ENCODE assay signal across 35 cellular contexts in the genomic region with DNA sequence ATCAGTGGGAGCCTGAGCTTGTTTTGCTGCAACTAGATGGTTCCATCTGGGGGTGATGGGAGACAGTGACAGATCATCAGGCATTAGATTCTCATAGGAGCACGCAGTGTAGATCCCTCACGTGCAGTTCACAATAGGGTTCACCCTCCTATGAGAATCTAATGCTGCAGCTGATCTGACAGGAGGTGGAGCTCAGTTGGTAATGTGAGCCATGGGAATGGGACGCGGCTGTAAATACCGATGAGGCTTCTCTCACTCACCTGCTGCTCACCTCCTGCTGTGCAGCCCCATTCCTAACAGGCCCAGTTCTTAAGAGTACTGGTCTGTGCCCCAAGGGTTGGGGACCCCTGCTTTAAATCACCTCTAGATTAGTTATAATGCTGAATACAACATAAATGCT.
"Had no signal": no experiment of that assay in that cellular context is flagged by ENCODE, and none has a peak within 500 bp of the region (broad histone marks: within the 10 kb centered on the region; RNA-seq: fewer than 3 reads in every experiment).

No MANE protein-coding gene starts in this region.

- H3K27me3 Mint-ChIP-seq: activated CD4-positive, alpha-beta memory T cell treated with anti-CD3 and anti-CD28 coated beads for 36 hours; activated CD4-positive, alpha-beta T cell treated with anti-CD3 and anti-CD28 coated beads for 36 hours; activated CD4-positive, alpha-beta T cell treated with anti-CD3 and anti-CD28 coated beads, Interleukin-2, amount 10 ng/mL, durations not matched to agents 24 days and 14 days; activated CD8-positive, alpha-beta memory T cell treated with anti-CD3 and anti-CD28 coated beads, Interleukin-2, amount 10 ng/mL, durations not matched to agents 7 days and 5 days; activated naive CD4-positive, alpha-beta T cell treated with anti-CD3 and anti-CD28 coated beads, Interleukin-2, amount 50 U/mL, for 24 hours; activated naive CD8-positive, alpha-beta T cell treated with anti-CD3 and anti-CD28 coated beads for 36 hours; activated naive CD8-positive, alpha-beta T cell treated with anti-CD3 and anti-CD28 coated beads, Interleukin-2, amount 50 U/mL, for 24 hours; T-helper 17 cell had no signal

- DNase-seq: activated CD4-positive, alpha-beta memory T cell treated with anti-CD3 and anti-CD28 coated beads for 36 hours; activated CD4-positive, alpha-beta T cell treated with anti-CD3 and anti-CD28 coated beads for 36 hours; activated CD4-positive, alpha-beta T cell treated with anti-CD3 and anti-CD28 coated beads, Interleukin-2, amount 10 ng/mL, durations not matched to agents 24 days and 14 days; activated CD4-positive, CD25-positive, alpha-beta regulatory T cell; activated CD4-positive, CD25-positive, alpha-beta regulatory T cell treated with anti-CD3 and anti-CD28 coated beads, Interleukin-2, amount 50 U/mL, for 72 hours; activated CD8-positive, alpha-beta memory T cell treated with anti-CD3 and anti-CD28 coated beads, Interleukin-2, amount 10 ng/mL, durations not matched to agents 7 days and 5 days; activated CD8-positive, alpha-beta memory T cell treated with anti-CD3 and anti-CD28 coated beads, Interleukin-2, amount 50 U/mL, for 4 hours; activated CD8-positive, alpha-beta T cell treated with anti-CD3 and anti-CD28 coated beads, Interleukin-2, amount 10 ng/mL, durations not matched to agents 7 days and 5 days; activated effector memory CD4-positive, alpha-beta T cell treated with anti-CD3 and anti-CD28 coated beads, Interleukin-2, amount 50 U/mL, for 16 hours; activated naive CD4-positive, alpha-beta T cell treated with anti-CD3 and anti-CD28 coated beads for 36 hours; activated naive CD8-positive, alpha-beta T cell treated with anti-CD3 and anti-CD28 coated beads for 36 hours; activated naive CD8-positive, alpha-beta T cell treated with anti-CD3 and anti-CD28 coated beads, Interleukin-2, amount 50 U/mL, for 24 hours; activated T-cell treated with anti-CD3 and anti-CD28 coated beads, Interleukin-2, amount 50 U/mL, for 1 hour; activated T-cell treated with anti-CD3 and anti-CD28 coated beads, Interleukin-2, amount 50 U/mL, for 48 hours; amygdala; aorta; body of pancreas; caudate nucleus; cortex of kidney; dermis blood vessel endothelial cell; effector CD4-positive, alpha-beta T cell; erythroblast; foreskin keratinocyte; gastrocnemius medialis; glutamatergic neuron; heart left ventricle; T-helper 17 cell; T1000; WERI-Rb-1 had no signal

- H3K4me1 Mint-ChIP-seq: activated CD4-positive, alpha-beta T cell treated with anti-CD3 and anti-CD28 coated beads for 36 hours had no signal

- H3K27ac Mint-ChIP-seq: activated CD4-positive, alpha-beta memory T cell treated with anti-CD3 and anti-CD28 coated beads for 36 hours; activated CD4-positive, alpha-beta T cell treated with anti-CD3 and anti-CD28 coated beads, Interleukin-2, amount 10 ng/mL, durations not matched to agents 24 days and 14 days; activated CD8-positive, alpha-beta memory T cell treated with anti-CD3 and anti-CD28 coated beads, Interleukin-2, amount 10 ng/mL, durations not matched to agents 7 days and 5 days; activated CD8-positive, alpha-beta T cell treated with anti-CD3 and anti-CD28 coated beads, Interleukin-2, amount 10 ng/mL, durations not matched to agents 7 days and 5 days; activated naive CD4-positive, alpha-beta T cell treated with anti-CD3 and anti-CD28 coated beads for 36 hours; activated T-helper 1 cell treated with anti-CD3 and anti-CD28 coated beads, Interleukin-12 subunit alpha, Interleukin-12 subunit beta, Interleukin-2, Interleukin-4 antibody, amounts not matched to agents 30 ng/mL and 10 ng/mL and 1 ng/mL, durations not matched to agents 14 hours and 24 hours and 36 hours; activated T-helper 2 cell treated with anti-CD3 and anti-CD28 coated beads, Interferon-gamma antibody, Interleukin-2, Interleukin-4, amounts not matched to agents 10 μg/mL and 5 μg/mL and 100 μg/mL, durations not matched to agents 14 hours and 24 hours and 36 hours; T-helper 17 cell; T-helper 2 cell treated with Interferon-gamma antibody and Interleukin-4, amounts not matched to agents 5 μg/mL and 100 μg/mL, for 36 hours had no signal

- H3K4me3 ChIP-seq: adrenal gland, body of pancreas, esophagus muscularis mucosa, gastrocnemius medialis, heart left ventricle had no signal

- ATAC-seq: activated CD4-positive, alpha-beta T cell treated with anti-CD3 and anti-CD28 coated beads for 36 hours; activated CD8-positive, alpha-beta memory T cell treated with anti-CD3 and anti-CD28 coated beads, Interleukin-2, amount 10 ng/mL, durations not matched to agents 7 days and 5 days; activated CD8-positive, alpha-beta T cell treated with anti-CD3 and anti-CD28 coated beads, Interleukin-2, amount 10 ng/mL, durations not matched to agents 7 days and 5 days; activated naive CD8-positive, alpha-beta T cell treated with anti-CD3 and anti-CD28 coated beads, Interleukin-2, amount 50 U/mL, for 24 hours; body of pancreas; foreskin keratinocyte; gastrocnemius medialis; heart left ventricle; T-helper 17 cell had no signal

- H3K27ac ChIP-seq: adrenal gland, body of pancreas, esophagus muscularis mucosa, foreskin keratinocyte, gastrocnemius medialis, heart left ventricle, WERI-Rb-1 had no signal

- H3K9me3 ChIP-seq: adrenal gland, body of pancreas, esophagus muscularis mucosa, gastrocnemius medialis, heart left ventricle had no signal

- H3K27me3 ChIP-seq: adrenal gland, body of pancreas, esophagus muscularis mucosa, foreskin keratinocyte, gastrocnemius medialis, heart left ventricle had no signal

- H3K9me3 Mint-ChIP-seq: activated CD4-positive, alpha-beta memory T cell treated with anti-CD3 and anti-CD28 coated beads for 36 hours; activated CD4-positive, alpha-beta T cell treated with anti-CD3 and anti-CD28 coated beads, Interleukin-2, amount 10 ng/mL, durations not matched to agents 24 days and 14 days; activated naive CD4-positive, alpha-beta T cell treated with anti-CD3 and anti-CD28 coated beads for 36 hours; activated naive CD4-positive, alpha-beta T cell treated with anti-CD3 and anti-CD28 coated beads, Interleukin-2, amount 50 U/mL, for 24 hours; activated naive CD8-positive, alpha-beta T cell treated with anti-CD3 and anti-CD28 coated beads for 36 hours; activated naive CD8-positive, alpha-beta T cell treated with anti-CD3 and anti-CD28 coated beads, Interleukin-2, amount 50 U/mL, for 24 hours; activated T-helper 1 cell treated with anti-CD3 and anti-CD28 coated beads, Interleukin-12 subunit alpha, Interleukin-12 subunit beta, Interleukin-2, Interleukin-4 antibody, amounts not matched to agents 30 ng/mL and 10 ng/mL and 1 ng/mL, durations not matched to agents 14 hours and 24 hours and 36 hours; activated T-helper 2 cell treated with anti-CD3 and anti-CD28 coated beads, Interferon-gamma antibody, Interleukin-2, Interleukin-4, amounts not matched to agents 10 μg/mL and 5 μg/mL and 100 μg/mL, durations not matched to agents 14 hours and 24 hours and 36 hours; T-helper 2 cell treated with Interferon-gamma antibody and Interleukin-4, amounts not matched to agents 5 μg/mL and 100 μg/mL, for 36 hours had no signal

- H3K4me3 Mint-ChIP-seq: activated CD4-positive, alpha-beta memory T cell treated with anti-CD3 and anti-CD28 coated beads for 36 hours; activated CD4-positive, alpha-beta T cell treated with anti-CD3 and anti-CD28 coated beads for 36 hours; activated CD4-positive, alpha-beta T cell treated with anti-CD3 and anti-CD28 coated beads, Interleukin-2, amount 10 ng/mL, durations not matched to agents 24 days and 14 days; activated CD8-positive, alpha-beta memory T cell treated with anti-CD3 and anti-CD28 coated beads, Interleukin-2, amount 10 ng/mL, durations not matched to agents 7 days and 5 days; activated CD8-positive, alpha-beta T cell treated with anti-CD3 and anti-CD28 coated beads, Interleukin-2, amount 10 ng/mL, durations not matched to agents 7 days and 5 days; activated naive CD4-positive, alpha-beta T cell treated with anti-CD3 and anti-CD28 coated beads for 36 hours; activated naive CD4-positive, alpha-beta T cell treated with anti-CD3 and anti-CD28 coated beads, Interleukin-2, amount 50 U/mL, for 24 hours; activated naive CD8-positive, alpha-beta T cell treated with anti-CD3 and anti-CD28 coated beads for 36 hours; activated naive CD8-positive, alpha-beta T cell treated with anti-CD3 and anti-CD28 coated beads, Interleukin-2, amount 50 U/mL, for 24 hours; activated T-helper 1 cell treated with anti-CD3 and anti-CD28 coated beads, Interleukin-12 subunit alpha, Interleukin-12 subunit beta, Interleukin-2, Interleukin-4 antibody, amounts not matched to agents 30 ng/mL and 10 ng/mL and 1 ng/mL, durations not matched to agents 14 hours and 24 hours and 36 hours; T-helper 17 cell; T-helper 2 cell treated with Interferon-gamma antibody and Interleukin-4, amounts not matched to agents 5 μg/mL and 100 μg/mL, for 36 hours had no signal

- H3K4me1 ChIP-seq: adrenal gland, body of pancreas, esophagus muscularis mucosa, foreskin keratinocyte, gastrocnemius medialis, heart left ventricle had no signal
